Comparison of ENCODE assay signal across 8 cellular contexts in genomic region chrX:1392376-1393130, GRCh38. TPM values are rescaled to one million over a fixed set of nuclear protein-coding genes. Genes with fewer than 3 reads are reported as not detected.
DNase-seq lines count a peak whose midpoint lies in the region; ATAC-seq, FAIRE-seq and TF ChIP-seq lines count a peak whose summit lies in the region.

No MANE protein-coding gene starts in this region.

- peak overlapping the region; percentile 98 to 100 (median 100) for H3K9ac ChIP-seq in BLaER1 treated with 17β-estradiol and CSF1 and Interleukin-3, amounts not matched to agents 10 nM and 100 nM

- peaks cover 48% of the 10 kb centered on the region for H3K36me3 Mint-ChIP-seq in activated T-helper 1 cell treated with anti-CD3 and anti-CD28 coated beads, Interleukin-12 subunit alpha, Interleukin-12 subunit beta, Interleukin-2, Interleukin-4 antibody, amounts not matched to agents 30 ng/mL and 10 ng/mL and 1 ng/mL, durations not matched to agents 14 hours and 24 hours and 36 hours (ENCODE audit: low read depth)

- peak overlapping the region; percentile 82 to 100 (median 94) for H3K4me3 ChIP-seq in BLaER1 treated with 17β-estradiol and CSF1 and Interleukin-3, amounts not matched to agents 10 nM and 100 nM

- peak overlapping the region; percentile 98 to 100 (median 100) for H3K27ac ChIP-seq in BLaER1 treated with 17β-estradiol and CSF1 and Interleukin-3, amounts not matched to agents 10 nM and 100 nM

- H3K4me1 ChIP-seq in BLaER1 treated with 17β-estradiol and CSF1 and Interleukin-3, amounts not matched to agents 10 nM and 100 nM = peaks cover 54 to 71% (median 64%) of the 10 kb centered on the region in 10 experiments

- ATAC-seq in GM19438 (IDR thresholded peaks at IDR 0.05; ENCODE audit: low read depth, unreplicated experiment) (peak; percentile 28), HG03521 (IDR thresholded peaks at IDR 0.05; ENCODE audit: unreplicated experiment) (peak; percentile 17), omental fat pad (ENCODE audit: low FRiP score) (peak; percentile 53)

- intact Hi-C loops in activated T-helper 1 cell treated with anti-CD3 and anti-CD28 coated beads, Interleukin-12 subunit alpha, Interleukin-12 subunit beta, Interleukin-2, Interleukin-4 antibody, amounts not matched to agents 30 ng/mL and 10 ng/mL and 1 ng/mL, durations not matched to agents 14 hours and 24 hours and 36 hours (cut with micrococcal nuclease) = loop anchor here (1.0 to 10.0 kb wide), 12 partner anchors 61 to 1298 kb away; partner anchors contain the start of genes AKAP17A, CD99, GTPBP6 and P2RY8

- peak overlapping the region; percentile 69 to 97 (median 86) for H3K4me2 ChIP-seq in BLaER1 treated with 17β-estradiol and CSF1 and Interleukin-3, amounts not matched to agents 10 nM and 100 nM

- H3K36me3 ChIP-seq in BLaER1 treated with 17β-estradiol and CSF1 and Interleukin-3, amounts not matched to agents 10 nM and 100 nM = peaks cover 43 to 68% (median 64%) of the 10 kb centered on the region in 11 experiments

- H3K4me3 Mint-ChIP-seq in activated T-helper 1 cell treated with anti-CD3 and anti-CD28 coated beads, Interleukin-12 subunit alpha, Interleukin-12 subunit beta, Interleukin-2, Interleukin-4 antibody, amounts not matched to agents 30 ng/mL and 10 ng/mL and 1 ng/mL, durations not matched to agents 14 hours and 24 hours and 36 hours = peak overlapping the region; percentile 93

- H3K4me1 Mint-ChIP-seq in activated T-helper 1 cell treated with anti-CD3 and anti-CD28 coated beads, Interleukin-12 subunit alpha, Interleukin-12 subunit beta, Interleukin-2, Interleukin-4 antibody, amounts not matched to agents 30 ng/mL and 10 ng/mL and 1 ng/mL, durations not matched to agents 14 hours and 24 hours and 36 hours (ENCODE audit: low read depth) = peaks cover 43% of the 10 kb centered on the region

- peak overlapping the region; percentile 95 for H3K27ac Mint-ChIP-seq in activated T-helper 1 cell treated with anti-CD3 and anti-CD28 coated beads, Interleukin-12 subunit alpha, Interleukin-12 subunit beta, Interleukin-2, Interleukin-4 antibody, amounts not matched to agents 30 ng/mL and 10 ng/mL and 1 ng/mL, durations not matched to agents 14 hours and 24 hours and 36 hours

- no peaks in the 10 kb centered on the region for H3K27me3 ChIP-seq in BLaER1 treated with 17β-estradiol and CSF1 and Interleukin-3, amounts not matched to agents 10 nM and 100 nM

- TF ChIP-seq CTCF in omental fat pad (IDR thresholded peaks at IDR 0.05) = no peak

- H3K9me3 Mint-ChIP-seq in activated T-helper 1 cell treated with anti-CD3 and anti-CD28 coated beads, Interleukin-12 subunit alpha, Interleukin-12 subunit beta, Interleukin-2, Interleukin-4 antibody, amounts not matched to agents 30 ng/mL and 10 ng/mL and 1 ng/mL, durations not matched to agents 14 hours and 24 hours and 36 hours = no peaks in the 10 kb centered on the region

- no peak for FAIRE-seq in frontal cortex (lab: Jason Lieb, UNC)

- in situ Hi-C loops in KBM-7 (cut with MboI; ENCODE audit: low pct_unique_long_range_greater_than_20kb, low sequenced_read_pairs) = no loop called here

- H3K27me3 Mint-ChIP-seq in activated T-helper 1 cell treated with anti-CD3 and anti-CD28 coated beads, Interleukin-12 subunit alpha, Interleukin-12 subunit beta, Interleukin-2, Interleukin-4 antibody, amounts not matched to agents 30 ng/mL and 10 ng/mL and 1 ng/mL, durations not matched to agents 14 hours and 24 hours and 36 hours (ENCODE audit: insufficient read depth) = no peaks in the 10 kb centered on the region

- H3K9me3 ChIP-seq in BLaER1 treated with 17β-estradiol and CSF1 and Interleukin-3, amounts not matched to agents 10 nM and 100 nM (replicated peaks in 1 of 11) = no peaks in the 10 kb centered on the region; a peak in 1 of 22 replicates

- H4K20me1 ChIP-seq in BLaER1 treated with 17β-estradiol and CSF1 and Interleukin-3, amounts not matched to agents 10 nM and 100 nM = peaks cover 43 to 74% (median 58%) of the 10 kb centered on the region in 11 experiments

- no peak for DNase-seq in activated T-helper 1 cell treated with anti-CD3 and anti-CD28 coated beads, Interleukin-12 subunit alpha, Interleukin-12 subunit beta, Interleukin-2, Interleukin-4 antibody, amounts not matched to agents 30 ng/mL and 10 ng/mL and 1 ng/mL, durations not matched to agents 14 hours and 24 hours and 36 hours (ENCODE audit: low spot score)
- DNase-seq in frontal cortex (ENCODE audit: low spot score in 2 of 2) (peak; percentile 64 to 69), omental fat pad (ENCODE audit: low spot score) (peak; percentile 46), KBM-7 (no peak)
- DNase-seq in stimulated activated naive CD4-positive, alpha-beta T cell (lab: John Stamatoyannopoulos, UW) = no peak

RNA-seq across cellular contexts. Expression of gene SLC25A6, which starts 0.6 kb away (rescaled TPM):
- total RNA-seq in activated T-helper 1 cell treated with anti-CD3 and anti-CD28 coated beads, Interleukin-12 subunit alpha, Interleukin-12 subunit beta, Interleukin-2, Interleukin-4 antibody, amounts not matched to agents 30 ng/mL and 10 ng/mL and 1 ng/mL, durations not matched to agents 14 hours and 24 hours and 36 hours = 281 and 289 TPM in 2 replicates
- total RNA-seq in frontal cortex = 139 TPM
- total RNA-seq in omental fat pad = 100 to 1,000 TPM; 342 to 468 (median 415) TPM

RNA-seq across cellular contexts. Expression of gene IL3RA, which starts 56.0 kb away (rescaled TPM):
- total RNA-seq in activated T-helper 1 cell treated with anti-CD3 and anti-CD28 coated beads, Interleukin-12 subunit alpha, Interleukin-12 subunit beta, Interleukin-2, Interleukin-4 antibody, amounts not matched to agents 30 ng/mL and 10 ng/mL and 1 ng/mL, durations not matched to agents 14 hours and 24 hours and 36 hours = 4.2 and 5.3 TPM in 2 replicates
- total RNA-seq in frontal cortex = 1.2 TPM
- total RNA-seq in omental fat pad = 10 to 100 TPM in 3 of 4 donors, 1 to 10 TPM in 1; 5.2 to 38.3 (median 20.6) TPM

Comparison
In these comparisons a context has a peak if more than half of its experiments do, and no peak if none do; other contexts are left out.
1. DNase-seq: peak in frontal cortex (2 of 2) and omental fat pad (single experiment); none in activated T-helper 1 cell treated with anti-CD3 and anti-CD28 coated beads, Interleukin-12 subunit alpha, Interleukin-12 subunit beta, Interleukin-2, Interleukin-4 antibody, amounts not matched to agents 30 ng/mL and 10 ng/mL and 1 ng/mL, durations not matched to agents 14 hours and 24 hours and 36 hours (single experiment), KBM-7 (single experiment) and stimulated activated naive CD4-positive, alpha-beta T cell (0 of 6).
2. Peak in every context shown above with its lines, with median percentiles within 50 percentile points of each other: ATAC-seq.